ENCODE assay signal across 14 cellular contexts in genomic region chr17:13338421-13338820, GRCh38.
DNase-seq lines count a peak whose midpoint lies in the region; ATAC-seq, FAIRE-seq and TF ChIP-seq lines count a peak whose summit lies in the region.
"Had no signal": no experiment of that assay in that cellular context is flagged by ENCODE, and none has a peak within 500 bp of the region (broad histone marks: within the 10 kb centered on the region; RNA-seq: fewer than 3 reads in every experiment).

No MANE protein-coding gene starts in this region.

- no peak for TF ChIP-seq EP300 in K562 (IDR thresholded peaks at IDR 0.05; ENCODE audit: low read length)

- no peaks in the 10 kb centered on the region for H3K79me2 ChIP-seq in K562 (ENCODE audit: control insufficient read depth, insufficient read depth, low read length)
- no peaks in the 10 kb centered on the region for H3K79me2 ChIP-seq in smooth muscle cell (ENCODE audit: low read depth)

- DNase-seq in SHP77 treated with DMSO at 0.1 percent for 48 hours (lab: John Stamatoyannopoulos, UW): peak; percentile 72
- no peak for DNase-seq in SHP77 (lab: John Stamatoyannopoulos, UW)
- no peak for DNase-seq in K562 (ENCODE audit: extremely low read depth in 1 of 4, low spot score in 3 of 4)
- no peak for DNase-seq in smooth muscle cell (lab: John Stamatoyannopoulos, UW; ENCODE audit: unreplicated experiment)
- DNase-seq: activated effector memory CD4-positive, alpha-beta T cell treated with anti-CD3 and anti-CD28 coated beads, Interleukin-2, amount 50 U/mL, for 16 hours; DMS79; NCI-H2107 had no signal

- TF ChIP-seq CTCF in K562 (IDR thresholded peaks at IDR 0.05 in 2 of 3, conservative IDR thresholded peaks at IDR 0.05 in 1 of 3; ENCODE audit: insufficient read depth in 2 of 3, low read depth in 1 of 3, low read length in 3 of 3) (no peak), liver (IDR thresholded peaks at IDR 0.05; ENCODE audit: low read depth, low read length, missing input control) (no peak), smooth muscle cell (IDR thresholded peaks at IDR 0.05; ENCODE audit: borderline replicate concordance, insufficient read depth, poor library complexity, severe bottlenecking) (no peak)

- H3K27ac ChIP-seq in K562 (ENCODE audit: extremely low read depth, low read depth, low read length): no peak overlapping the region
- H3K27ac ChIP-seq in liver (ENCODE audit: low read depth in 1 of 2, low read length in 2 of 2): no peak overlapping the region
- peak overlapping the region; percentile 0 for H3K27ac ChIP-seq in smooth muscle cell (ENCODE audit: low read depth)
- H3K27ac ChIP-seq: 22Rv1 had no signal

- H3K4me1 ChIP-seq in K562 (replicated peaks in 1 of 2; ENCODE audit: control insufficient read depth in 2 of 2, insufficient read depth in 2 of 2, low read length in 2 of 2): peaks cover 0 to 3% of the 10 kb centered on the region in 2 experiments; a peak in 3 of 5 replicates
- peaks cover 0 to 4% (median 0%) of the 10 kb centered on the region in 4 donors for H3K4me1 ChIP-seq in liver (ENCODE audit: control insufficient read depth in 4 of 4, insufficient read depth in 4 of 4, low read length in 3 of 4)
- H3K4me1 ChIP-seq in smooth muscle cell (ENCODE audit: low read depth): peaks cover 12% of the 10 kb centered on the region

- TF ChIP-seq RAD21 in K562 (CRISPR knock-in tag; conservative IDR thresholded peaks at IDR 0.05 in 1 of 2, IDR thresholded peaks at IDR 0.05 in 1 of 2) (no peak), liver (IDR thresholded peaks at IDR 0.05) (no peak)

- H3F3A ChIP-seq in smooth muscle cell (ENCODE audit: low read depth): no peaks in the 10 kb centered on the region

- peak overlapping the region; percentile 91 for H2AFZ ChIP-seq in K562 (ENCODE audit: low read depth, low read length)
- peak overlapping the region; percentile 90 for H2AFZ ChIP-seq in smooth muscle cell (ENCODE audit: low read depth)

- H4K20me1 ChIP-seq in K562 (replicated peaks; ENCODE audit: control insufficient read depth, insufficient read depth, low read length) (no peaks in the 10 kb centered on the region), smooth muscle cell (ENCODE audit: low read depth) (no peaks in the 10 kb centered on the region)

- POLR2A ChIA-PET in K562 (lab: Yijun Ruan, JAX): no interaction called here

- no peak for ATAC-seq in K562
- no peak for ATAC-seq in GM19324 (IDR thresholded peaks at IDR 0.05; ENCODE audit: low FRiP score, unreplicated experiment)
- no peak for ATAC-seq in HG03442 (IDR thresholded peaks at IDR 0.05; ENCODE audit: unreplicated experiment)
- no peak for ATAC-seq in GM19351 (IDR thresholded peaks at IDR 0.05; ENCODE audit: unreplicated experiment)
- ATAC-seq: activated CD4-positive, CD25-positive, alpha-beta regulatory T cell treated with anti-CD3 and anti-CD28 coated beads, Interleukin-2, amount 50 U/mL, for 24 hours; sciatic nerve had no signal

- no peaks in the 10 kb centered on the region for H3K9me1 ChIP-seq in K562 (ENCODE audit: control insufficient read depth, insufficient read depth, low read length)

- BruUV-seq in K562 (replicated peaks; lab: Mats Ljungman, UMichigan): no TSS peak

- H3K9me3 ChIP-seq in K562 (replicated peaks; ENCODE audit: control insufficient read depth, insufficient read depth, low read depth, low read length): no peaks in the 10 kb centered on the region
- H3K9me3 ChIP-seq in liver (ENCODE audit: control insufficient read depth in 4 of 4, low read length in 3 of 4): no peaks in the 10 kb centered on the region
- H3K9me3 ChIP-seq in smooth muscle cell (replicated peaks; ENCODE audit: low read depth): no peaks in the 10 kb centered on the region

- CTCF ChIA-PET in K562 (lab: Yijun Ruan, JAX; ENCODE audit: low intra/inter-chr PET ratio): no interaction called here

- no peak for TF ChIP-seq POLR2A in K562 (conservative IDR thresholded peaks at IDR 0.05)

- peak overlapping the region; percentile 61 for H3K4me2 ChIP-seq in K562 (ENCODE audit: insufficient read depth, low read length)
- H3K4me2 ChIP-seq in smooth muscle cell: peak overlapping the region; percentile 82

- in situ Hi-C loops in K562 (cut with MboI): loop anchor here (10.0 kb wide), 1 partner anchor 496 kb away; no protein-coding TSS in a partner anchor

- intact Hi-C loops in K562 (cut with micrococcal nuclease): loop anchor here (2.0 to 10.0 kb wide), 2 partner anchors 176 to 256 kb away; no protein-coding TSS in a partner anchor

- no peaks in the 10 kb centered on the region for H3K27me3 ChIP-seq in K562 (ENCODE audit: control insufficient read depth in 2 of 2, insufficient read depth in 2 of 2, low read length in 2 of 2)
- no peaks in the 10 kb centered on the region for H3K27me3 ChIP-seq in liver (ENCODE audit: control insufficient read depth in 4 of 4, insufficient read depth in 4 of 4, low read length in 3 of 4)
- H3K27me3 ChIP-seq in smooth muscle cell (ENCODE audit: low read depth): no peaks in the 10 kb centered on the region

- 36% methylated on average over 1 of the region's 1 CpG for WGBS in K562 (ENCODE audit: insufficient coverage, low coverage, missing lambda C conversion rate)
- WGBS in liver: 73% methylated on average over 1 of the region's 1 CpG
- 89% methylated on average over 1 of the region's 1 CpG for WGBS in smooth muscle cell (ENCODE audit: low lambda C conversion rate)

- H3K36me3 ChIP-seq in K562 (ENCODE audit: control insufficient read depth, insufficient read depth, low read length) (no peaks in the 10 kb centered on the region), liver (ENCODE audit: control insufficient read depth in 4 of 4, insufficient read depth in 3 of 4, low read depth in 1 of 4, low read length in 3 of 4) (no peaks in the 10 kb centered on the region), smooth muscle cell (ENCODE audit: low read depth) (no peaks in the 10 kb centered on the region)

- FAIRE-seq in K562 (lab: Jason Lieb, UNC): no peak

- H3K4me3 ChIP-seq in K562 (no peak overlapping the region), liver (ENCODE audit: low read depth in 1 of 3, low read length in 3 of 3) (peak overlapping the region in 2 of 3 donors; percentile 46 to 54), smooth muscle cell (peak overlapping the region; percentile 53)

- H3K9ac ChIP-seq in K562 (ENCODE audit: insufficient read depth in 1 of 2, low read depth in 2 of 2, low read length in 2 of 2): peak overlapping the region in 1 of 2 experiments; percentile 45; a peak in 1 of 4 replicates
- H3K9ac ChIP-seq in liver (ENCODE audit: low read depth in 1 of 2, low read length in 2 of 2): peak overlapping the region in 1 of 2 donors; percentile 79
- H3K9ac ChIP-seq in smooth muscle cell (ENCODE audit: low read depth): peak overlapping the region; percentile 2

TF ChIP-seq in K562, 482 proteins besides CTCF, POLR2A, EP300 and RAD21:
- TF ChIP-seq BRCA1 (IDR thresholded peaks at IDR 0.05): no peak
- no peak for TF ChIP-seq BRCA1 (CRISPR knock-in tag; IDR thresholded peaks at IDR 0.05)
- TF ChIP-seq ZNF316 (IDR thresholded peaks at IDR 0.05): peak; percentile 84
- TF ChIP-seq C11orf30 (IDR thresholded peaks at IDR 0.05; ENCODE audit: low read depth): peak; percentile 59; the same call in 1 of the 2 replicates
- TF ChIP-seq ELK3 (CRISPR knock-in tag; IDR thresholded peaks at IDR 0.05): no peak

TF ChIP-seq in liver, 16 proteins besides CTCF, POLR2A, EP300 and RAD21:
- TF ChIP-seq HNF4A (conservative IDR thresholded peaks at IDR 0.05): no peak
- TF ChIP-seq EGR1 (IDR thresholded peaks at IDR 0.05; ENCODE audit: low read depth in 2 of 2): no peak
